Comparison of ENCODE assay signal across 29 cellular contexts in genomic region chrX:154607370-154607769, GRCh38. TPM values are rescaled to one million over a fixed set of nuclear protein-coding genes. Genes with fewer than 3 reads are reported as not detected.
A peak's percentile ranks its signal among the peaks of the same experiment; 100 is the strongest.
DNase-seq lines count a peak whose midpoint lies in the region; ATAC-seq, FAIRE-seq and TF ChIP-seq lines count a peak whose summit lies in the region.
"Had no signal": no experiment of that assay in that cellular context is flagged by ENCODE, and none has a peak within 500 bp of the region (broad histone marks: within the 10 kb centered on the region; RNA-seq: fewer than 3 reads in every experiment).

No MANE protein-coding gene starts in this region.

- no peak overlapping the region for H3K4me3 ChIP-seq in astrocyte (ENCODE audit: insufficient read depth, low read depth, low read length)
- H3K4me3 ChIP-seq in left ventricle myocardium inferior = no peak overlapping the region
- H3K4me3 ChIP-seq: esophagus muscularis mucosa, gastroesophageal sphincter, lung, neural progenitor cell had no signal

- no peaks in the 10 kb centered on the region for H3K9me3 Mint-ChIP-seq in astrocyte (ENCODE audit: unreplicated experiment)
- H3K9me3 Mint-ChIP-seq: activated B cell treated with CpG ODN at 0.5 μM for 24 hours; activated CD4-positive, alpha-beta memory T cell treated with anti-CD3 and anti-CD28 coated beads for 36 hours; activated naive CD8-positive, alpha-beta T cell treated with anti-CD3 and anti-CD28 coated beads, Interleukin-2, amount 50 U/mL, for 24 hours; stimulated activated effector memory CD8-positive, alpha-beta T cell treated with anti-CD3 and anti-CD28 coated beads, Interleukin-12 subunit alpha, Interleukin-12 subunit beta, amount 100 ng/mL, for 72 hours had no signal

- H3K36me3 ChIP-seq in astrocyte (ENCODE audit: insufficient read depth, low read length) (no peaks in the 10 kb centered on the region), left ventricle myocardium inferior (no peaks in the 10 kb centered on the region)
- H3K36me3 ChIP-seq: esophagus muscularis mucosa, gastroesophageal sphincter, neural progenitor cell had no signal

- H3K4me1 ChIP-seq in astrocyte (ENCODE audit: insufficient read depth, low read length) = peaks cover 5% of the 10 kb centered on the region
- H3K4me1 ChIP-seq in left ventricle myocardium inferior = no peaks in the 10 kb centered on the region
- H3K4me1 ChIP-seq: Caco-2, neural progenitor cell had no signal

- peak; percentile 13 for FAIRE-seq in astrocyte (lab: Jason Lieb, UNC)
- FAIRE-seq: colon, small intestine had no signal

- intact Hi-C loops in left ventricle myocardium inferior (cut with micrococcal nuclease) = no loop called here

- H3K9me3 ChIP-seq in astrocyte (ENCODE audit: insufficient read depth, low read depth, low read length) = no peaks in the 10 kb centered on the region
- no peaks in the 10 kb centered on the region for H3K9me3 ChIP-seq in left ventricle myocardium inferior (replicated peaks)
- H3K9me3 ChIP-seq: Caco-2, esophagus muscularis mucosa, gastroesophageal sphincter, SK-N-SH had no signal

- H3K27ac ChIP-seq in astrocyte (ENCODE audit: low read depth, low read length) (no peak overlapping the region), left ventricle myocardium inferior (replicated peaks) (no peak overlapping the region)
- H3K27ac ChIP-seq: esophagus muscularis mucosa, gastroesophageal sphincter, neural progenitor cell had no signal

- no peak overlapping the region for H2AFZ ChIP-seq in astrocyte (ENCODE audit: low read depth, low read length)
- H2AFZ ChIP-seq: neural progenitor cell had no signal

- peaks cover 7% of the 10 kb centered on the region for H3K4me1 Mint-ChIP-seq in astrocyte (ENCODE audit: low read depth, unreplicated experiment)
- H3K4me1 Mint-ChIP-seq: activated B cell treated with CpG ODN at 0.5 μM for 24 hours, neural progenitor cell had no signal

- ATAC-seq in GM21717 (IDR thresholded peaks at IDR 0.05; ENCODE audit: unreplicated experiment) = no peak
- ATAC-seq: activated naive CD8-positive, alpha-beta T cell treated with anti-CD3 and anti-CD28 coated beads, Interleukin-2, amount 50 U/mL, for 24 hours; gastroesophageal sphincter; stimulated activated effector memory CD8-positive, alpha-beta T cell treated with anti-CD3 and anti-CD28 coated beads, Interleukin-12 subunit alpha, Interleukin-12 subunit beta, amount 100 ng/mL, for 72 hours had no signal

- no peaks in the 10 kb centered on the region for H3K79me2 ChIP-seq in astrocyte (ENCODE audit: insufficient read depth, low read length)

- H3K27me3 ChIP-seq in astrocyte (ENCODE audit: insufficient read depth, low read length) (no peaks in the 10 kb centered on the region), left ventricle myocardium inferior (ENCODE audit: low read depth) (no peaks in the 10 kb centered on the region)
- H3K27me3 ChIP-seq: esophagus muscularis mucosa, gastroesophageal sphincter, neural progenitor cell had no signal

- H3K27me3 Mint-ChIP-seq in astrocyte (ENCODE audit: low read depth, unreplicated experiment) = peaks cover 3% of the 10 kb centered on the region
- H3K27me3 Mint-ChIP-seq: activated B cell treated with CpG ODN at 0.5 μM for 24 hours; activated CD4-positive, alpha-beta memory T cell treated with anti-CD3 and anti-CD28 coated beads for 36 hours; activated naive CD8-positive, alpha-beta T cell treated with anti-CD3 and anti-CD28 coated beads, Interleukin-2, amount 50 U/mL, for 24 hours; progenitor cell of endocrine pancreas had no signal

- H3K36me3 Mint-ChIP-seq in astrocyte (ENCODE audit: low read depth, unreplicated experiment) = no peaks in the 10 kb centered on the region
- H3K36me3 Mint-ChIP-seq: activated CD4-positive, alpha-beta memory T cell treated with anti-CD3 and anti-CD28 coated beads for 36 hours; neural progenitor cell; stimulated activated effector memory CD8-positive, alpha-beta T cell treated with anti-CD3 and anti-CD28 coated beads, Interleukin-12 subunit alpha, Interleukin-12 subunit beta, amount 100 ng/mL, for 72 hours had no signal

- TF ChIP-seq CTCF in astrocyte (IDR thresholded peaks at IDR 0.05; ENCODE audit: insufficient read depth, low read depth, low read length) (no peak), left ventricle myocardium inferior (IDR thresholded peaks at IDR 0.05; ENCODE audit: borderline replicate concordance) (no peak)

- DNase-seq in COR-L47 (lab: John Stamatoyannopoulos, UW) (peak; percentile 81), NCI-H1092 treated with DMSO at 0.1 percent for 48 hours (lab: John Stamatoyannopoulos, UW) (peak; percentile 84), NCI-H446 treated with DMSO at 0.1 percent for 48 hours (lab: John Stamatoyannopoulos, UW) (peak; percentile 7), astrocyte (ENCODE audit: low read depth) (no peak), left ventricle myocardium inferior (no peak), OCI-M2 (lab: John Stamatoyannopoulos, UW; ENCODE audit: unreplicated experiment) (no peak)
- no peak for DNase-seq in activated effector memory CD4-positive, alpha-beta T cell treated with Interleukin-2 at 50 U/mL for 16 hours
- DNase-seq: activated B cell treated with CpG ODN at 0.5 μM for 24 hours; activated CD4-positive, alpha-beta memory T cell treated with anti-CD3 and anti-CD28 coated beads for 36 hours; activated effector memory CD4-positive, alpha-beta T cell treated with anti-CD3 and anti-CD28 coated beads, Interleukin-2, amount 50 U/mL, for 16 hours; activated naive CD8-positive, alpha-beta T cell treated with anti-CD3 and anti-CD28 coated beads, Interleukin-2, amount 50 U/mL, for 24 hours; Caco-2; H7; islet precursor cell; NCI-H2107; NK-92 treated with Interleukin-12 subunit alpha and Interleukin-12 subunit beta, amount 100 ng/mL, for 24 hours; SK-N-SH; small intestine; stimulated activated CD4-positive, alpha-beta T cell treated with anti-CD3 and anti-CD28 coated beads, Interleukin-2, amount 100 ng/mL, for 24 hours had no signal

- no peak overlapping the region for H3K27ac Mint-ChIP-seq in astrocyte (ENCODE audit: unreplicated experiment)
- H3K27ac Mint-ChIP-seq: activated B cell treated with CpG ODN at 0.5 μM for 24 hours; activated CD4-positive, alpha-beta memory T cell treated with anti-CD3 and anti-CD28 coated beads for 36 hours; activated naive CD8-positive, alpha-beta T cell treated with anti-CD3 and anti-CD28 coated beads, Interleukin-2, amount 50 U/mL, for 24 hours; neural progenitor cell; progenitor cell of endocrine pancreas had no signal

- no peak overlapping the region for H3K9ac ChIP-seq in astrocyte (ENCODE audit: low read length)
- H3K9ac ChIP-seq: neural progenitor cell, SK-N-SH had no signal

- H3K4me2 ChIP-seq in astrocyte (ENCODE audit: low read length) = no peak overlapping the region
- H3K4me2 ChIP-seq: neural progenitor cell, SK-N-SH had no signal

- H4K20me1 ChIP-seq in astrocyte (ENCODE audit: insufficient read depth, low read length) = no peaks in the 10 kb centered on the region

- H3K4me3 Mint-ChIP-seq in astrocyte (ENCODE audit: unreplicated experiment) = no peak overlapping the region
- H3K4me3 Mint-ChIP-seq: activated B cell treated with CpG ODN at 0.5 μM for 24 hours; activated CD4-positive, alpha-beta memory T cell treated with anti-CD3 and anti-CD28 coated beads for 36 hours; activated naive CD8-positive, alpha-beta T cell treated with anti-CD3 and anti-CD28 coated beads, Interleukin-2, amount 50 U/mL, for 24 hours; neural progenitor cell; stimulated activated effector memory CD8-positive, alpha-beta T cell treated with anti-CD3 and anti-CD28 coated beads, Interleukin-12 subunit alpha, Interleukin-12 subunit beta, amount 100 ng/mL, for 72 hours had no signal

RNA-seq across cellular contexts. Expression of gene CTAG1B, which starts 11.7 kb away (rescaled TPM):
- total RNA-seq in astrocyte (not detected in 2 replicates), left ventricle myocardium inferior (not detected)
- total RNA-seq: activated B cell treated with CpG ODN at 0.5 μM for 24 hours; activated CD4-positive, alpha-beta memory T cell treated with anti-CD3 and anti-CD28 coated beads for 36 hours; Caco-2; esophagus muscularis mucosa; gastroesophageal sphincter; H7; lung; progenitor cell of endocrine pancreas; RPMI7951; urinary bladder had no signal

RNA-seq across cellular contexts. Expression of gene CTAG1A, which starts 22.4 kb away (rescaled TPM):
- total RNA-seq in astrocyte (not detected in 2 replicates), left ventricle myocardium inferior (not detected)
- total RNA-seq: activated B cell treated with CpG ODN at 0.5 μM for 24 hours; activated CD4-positive, alpha-beta memory T cell treated with anti-CD3 and anti-CD28 coated beads for 36 hours; Caco-2; esophagus muscularis mucosa; gastroesophageal sphincter; H7; lung; progenitor cell of endocrine pancreas; RPMI7951; urinary bladder had no signal

RNA-seq across cellular contexts. Expression of gene CTAG2, which starts 46.0 kb away (rescaled TPM):
- total RNA-seq in astrocyte (not detected in 2 replicates), left ventricle myocardium inferior (not detected)
- total RNA-seq: activated B cell treated with CpG ODN at 0.5 μM for 24 hours; activated CD4-positive, alpha-beta memory T cell treated with anti-CD3 and anti-CD28 coated beads for 36 hours; Caco-2; esophagus muscularis mucosa; gastroesophageal sphincter; H7; lung; progenitor cell of endocrine pancreas; RPMI7951; urinary bladder had no signal

RNA-seq across cellular contexts. Expression of gene IKBKG, which starts 60.0 kb away (rescaled TPM):
- total RNA-seq in astrocyte = 21.4 and 22.3 TPM in 2 replicates
- total RNA-seq in left ventricle myocardium inferior = 14.8 TPM

Comparison
In these comparisons a context has a peak if more than half of its experiments do, and no peak if none do; other contexts are left out.
1. DNase-seq: peak in COR-L47 (single experiment), NCI-H1092 treated with DMSO at 0.1 percent for 48 hours (single experiment) and NCI-H446 treated with DMSO at 0.1 percent for 48 hours (single experiment); none in astrocyte (single experiment), left ventricle myocardium inferior (single experiment), activated effector memory CD4-positive, alpha-beta T cell treated with Interleukin-2 at 50 U/mL for 16 hours (single experiment) and OCI-M2 (single experiment).